In genomic region chr15:71386005-71386404, GRCh38 we compare ENCODE assay signal across 18 cellular contexts.
"Had no signal": no experiment of that assay in that cellular context is flagged by ENCODE, and none has a peak within 500 bp of the region (broad histone marks: within the 10 kb centered on the region; RNA-seq: fewer than 3 reads in every experiment).

No MANE protein-coding gene starts in this region.

- H3K4me3 ChIP-seq: mucosa of descending colon, pancreas, stomach, upper lobe of left lung had no signal

- H3K27ac ChIP-seq: brain microvascular endothelial cell, neutrophil had no signal

- ATAC-seq: activated CD8-positive, alpha-beta T cell treated with anti-CD3 and anti-CD28 coated beads, Interleukin-2, amount 10 ng/mL, durations not matched to agents 7 days and 5 days; sciatic nerve; stimulated activated effector memory CD8-positive, alpha-beta T cell treated with anti-CD3 and anti-CD28 coated beads, Interleukin-12 subunit alpha, Interleukin-12 subunit beta, amount 100 ng/mL, for 72 hours had no signal

- DNase-seq: activated CD4-positive, alpha-beta T cell treated with anti-CD3 and anti-CD28 coated beads, Interleukin-2, amount 10 ng/mL, durations not matched to agents 7 days and 5 days; activated CD4-positive, CD25-positive, alpha-beta regulatory T cell; activated CD8-positive, alpha-beta T cell treated with anti-CD3 and anti-CD28 coated beads, Interleukin-2, amount 10 ng/mL, durations not matched to agents 7 days and 5 days; activated naive CD4-positive, alpha-beta T cell treated with Interleukin-2 at 50 U/mL for 16 hours; activated T-cell treated with anti-CD3 and anti-CD28 coated beads, Interleukin-2, amount 50 U/mL, for 24 hours; brain microvascular endothelial cell; cortex of kidney; erythroblast; left ventricle myocardium superior; mucosa of descending colon; naive B cell; pancreas; stimulated activated CD4-positive, alpha-beta T cell treated with anti-CD3 and anti-CD28 coated beads, Interleukin-4, amount 100 ng/mL, for 24 hours; stomach; upper lobe of left lung had no signal

- H3K9me3 ChIP-seq: mucosa of descending colon, neutrophil, pancreas, stomach, upper lobe of left lung had no signal

- H3K36me3 ChIP-seq: brain microvascular endothelial cell, neutrophil, pancreas, stomach, upper lobe of left lung had no signal

- H3K27me3 ChIP-seq: brain microvascular endothelial cell, pancreas, stomach, upper lobe of left lung had no signal
